Comparison of ENCODE assay signal across 21 cellular contexts in the genomic region with DNA sequence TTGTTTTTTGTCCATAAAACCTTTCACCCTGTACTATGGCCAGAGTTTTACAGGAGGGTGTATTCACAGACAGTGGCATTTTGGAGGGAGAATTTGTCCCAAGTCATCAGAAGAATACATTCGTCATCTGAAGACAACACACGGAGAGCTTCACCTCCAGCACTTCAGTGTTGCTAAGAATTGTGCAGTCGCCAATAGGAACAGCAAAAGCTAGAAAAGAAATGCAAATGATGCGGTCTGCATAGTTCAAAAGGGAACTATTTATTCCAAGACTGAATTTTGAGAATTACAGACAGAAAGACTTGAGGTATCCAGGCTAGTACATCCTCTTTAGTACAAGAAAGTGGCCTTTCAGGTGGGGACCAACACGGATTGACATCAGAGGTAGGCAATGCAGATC.
"Had no signal": no experiment of that assay in that cellular context is flagged by ENCODE, and none has a peak within 500 bp of the region (broad histone marks: within the 10 kb centered on the region; RNA-seq: fewer than 3 reads in every experiment).

No MANE protein-coding gene starts in this region.

- H3K27ac ChIP-seq: dorsolateral prefrontal cortex, ovary, right lobe of liver, thoracic aorta, tibial nerve, upper lobe of left lung had no signal

- ATAC-seq: left lobe of liver; naive thymus-derived CD4-positive, alpha-beta T cell; right lobe of liver; stimulated activated naive B cell treated with anti-CD40 and anti-IgM and Interleukin-4, amounts not matched to agents 10 μg/mL and 1 μg/mL and 100 μg/mL, for 72 hours had no signal

- H3K4me3 Mint-ChIP-seq: immature natural killer cell; mesothelial cell of epicardium; naive thymus-derived CD4-positive, alpha-beta T cell; nephron; stimulated activated naive B cell treated with anti-CD40 and anti-IgM and Interleukin-4, amounts not matched to agents 10 μg/mL and 1 μg/mL and 100 μg/mL, for 72 hours; stimulated activated naive CD8-positive, alpha-beta T cell treated with anti-CD3 and anti-CD28 coated beads, Interleukin-15, Interleukin-2, amounts not matched to agents 100 ng/mL and 50 ng/mL, for 24 hours had no signal

- H3K9me3 ChIP-seq: ovary, right lobe of liver, thoracic aorta, tibial nerve had no signal

- H3K9me3 Mint-ChIP-seq: stimulated activated naive CD8-positive, alpha-beta T cell treated with anti-CD3 and anti-CD28 coated beads, Interleukin-15, Interleukin-2, amounts not matched to agents 100 ng/mL and 50 ng/mL, for 24 hours had no signal

- H3K27me3 ChIP-seq: dorsolateral prefrontal cortex, ovary, right lobe of liver, tibial nerve, upper lobe of left lung had no signal

- H3K36me3 Mint-ChIP-seq: immature natural killer cell; mesothelial cell of epicardium; naive thymus-derived CD4-positive, alpha-beta T cell; stimulated activated naive B cell treated with anti-CD40 and anti-IgM and Interleukin-4, amounts not matched to agents 10 μg/mL and 1 μg/mL and 100 μg/mL, for 72 hours had no signal

- H3K4me1 Mint-ChIP-seq: immature natural killer cell; mesothelial cell of epicardium; naive thymus-derived CD4-positive, alpha-beta T cell; nephron; stimulated activated naive B cell treated with anti-CD40 and anti-IgM and Interleukin-4, amounts not matched to agents 10 μg/mL and 1 μg/mL and 100 μg/mL, for 72 hours had no signal

- DNase-seq: dorsolateral prefrontal cortex; effector CD4-positive, alpha-beta T cell; hypothalamus; immature natural killer cell; mesenchymal stem cell; naive thymus-derived CD4-positive, alpha-beta T cell; occipital lobe; ovary; posterior cingulate gyrus; right lobe of liver; small intestine; stimulated activated CD4-positive, alpha-beta T cell treated with anti-CD3 and anti-CD28 coated beads, Interleukin-15, amount 100 ng/mL, for 24 hours; stimulated activated CD4-positive, alpha-beta T cell treated with anti-CD3 and anti-CD28 coated beads, Interleukin-2, amount 100 ng/mL, for 48 hours; stimulated activated naive B cell treated with anti-CD40 and anti-IgM and Interleukin-4, amounts not matched to agents 10 μg/mL and 1 μg/mL and 100 μg/mL, for 72 hours; upper lobe of left lung had no signal

- H3K27ac Mint-ChIP-seq: immature natural killer cell; mesothelial cell of epicardium; naive thymus-derived CD4-positive, alpha-beta T cell; nephron; stimulated activated naive B cell treated with anti-CD40 and anti-IgM and Interleukin-4, amounts not matched to agents 10 μg/mL and 1 μg/mL and 100 μg/mL, for 72 hours; stimulated activated naive CD8-positive, alpha-beta T cell treated with anti-CD3 and anti-CD28 coated beads, Interleukin-15, Interleukin-2, amounts not matched to agents 100 ng/mL and 50 ng/mL, for 24 hours had no signal

- H3K36me3 ChIP-seq: ovary, right lobe of liver, thoracic aorta, tibial nerve, upper lobe of left lung had no signal

- H3K4me1 ChIP-seq: right lobe of liver, tibial nerve, upper lobe of left lung had no signal

- H3K4me3 ChIP-seq: dorsolateral prefrontal cortex, ovary, right lobe of liver, thoracic aorta, tibial nerve, upper lobe of left lung had no signal
